Comparison of ENCODE assay signal across 1 cellular context in the genomic region with DNA sequence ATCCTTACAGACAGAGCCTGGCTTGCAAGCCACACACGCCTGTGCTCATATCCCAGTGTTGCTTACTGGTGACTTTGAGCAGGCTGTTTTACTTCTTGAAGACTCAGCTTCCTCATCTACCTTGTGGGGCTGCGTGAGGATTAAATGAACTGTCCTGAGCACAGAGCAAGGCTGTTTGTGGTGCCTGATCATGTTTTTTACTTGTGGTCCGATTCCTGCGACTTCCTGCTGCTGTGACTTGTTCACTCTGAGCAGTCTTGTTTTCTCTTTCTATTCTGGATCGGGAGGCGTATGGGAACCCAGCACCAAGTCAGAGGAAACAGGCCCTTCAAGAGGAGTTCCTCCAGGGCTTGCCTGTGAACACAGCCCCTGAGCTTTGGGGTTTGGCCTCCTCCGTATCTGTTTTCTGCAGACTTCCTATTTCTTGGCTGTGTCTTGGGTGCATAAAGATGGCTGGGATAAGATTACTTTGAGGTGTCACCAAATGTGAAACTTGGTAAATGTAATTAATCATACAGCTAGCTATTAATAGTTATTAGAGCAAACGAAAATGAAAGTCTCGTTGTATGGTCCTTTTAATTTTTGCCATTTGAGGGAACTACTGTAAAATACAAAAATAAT.
TF ChIP-seq lines count a peak whose summit lies in the region.

No MANE protein-coding gene starts in this region.

TF ChIP-seq in K562, 482 proteins besides CTCF, POLR2A, EP300 and RAD21 (continued from another document and continues in another):
- TF ChIP-seq THAP12 (CRISPR knock-in tag; IDR thresholded peaks at IDR 0.05) (no peak), MGA (IDR thresholded peaks at IDR 0.05) (no peak), TSC22D4 (tag; IDR thresholded peaks at IDR 0.05) (no peak), RBFOX2 (IDR thresholded peaks at IDR 0.05; ENCODE audit: low read depth, low read length) (peak; percentile 29; the same call in 1 of the 2 replicates), KDM1A (IDR thresholded peaks at IDR 0.05) (0 out of 4 replicates have a peak, but pooled peaks of 1 of the 2 experiments have one; percentile 8), CSDE1 (IDR thresholded peaks at IDR 0.05) (no peak), SMARCA5 (IDR thresholded peaks at IDR 0.05) (no peak), TCF3 (CRISPR knock-in tag; IDR thresholded peaks at IDR 0.05) (peak; percentile 92), RBM34 (IDR thresholded peaks at IDR 0.05; ENCODE audit: borderline replicate concordance, insufficient read depth, low read length) (no peak), HCFC1 (IDR thresholded peaks at IDR 0.05; ENCODE audit: low read depth, low read length) (no peak), ZNF282 (CRISPR knock-in tag; IDR thresholded peaks at IDR 0.05) (no peak), ZNF212 (CRISPR knock-in tag; IDR thresholded peaks at IDR 0.05) (no peak), TFAM (CRISPR knock-in tag; conservative IDR thresholded peaks at IDR 0.05) (no peak), CHD1 (IDR thresholded peaks at IDR 0.05; ENCODE audit: low read length) (no peak), ZNF780A (CRISPR knock-in tag; IDR thresholded peaks at IDR 0.05) (no peak), FOXJ3 (CRISPR knock-in tag; IDR thresholded peaks at IDR 0.05) (no peak), PRMT5 (CRISPR knock-in tag; IDR thresholded peaks at IDR 0.05) (no peak), TCF7L2 (IDR thresholded peaks at IDR 0.05; ENCODE audit: low read depth, low read length) (no peak), BRF1 (IDR thresholded peaks at IDR 0.05; ENCODE audit: borderline replicate concordance, extremely low read depth, insufficient read length) (no peak), EZH2 (IDR thresholded peaks at IDR 0.05; ENCODE audit: borderline replicate concordance, low read depth, low read length) (no peak), PPARD (CRISPR knock-in tag; IDR thresholded peaks at IDR 0.05) (no peak), MAX (CRISPR knock-in tag; IDR thresholded peaks at IDR 0.05) (no peak), ETS2 (tag; IDR thresholded peaks at IDR 0.05; ENCODE audit: borderline replicate concordance, poor library complexity, severe bottlenecking) (no peak), CBX2 (IDR thresholded peaks at IDR 0.05; ENCODE audit: insufficient read depth, low read length, poor library complexity, severe bottlenecking) (no peak), HDAC1 (IDR thresholded peaks at IDR 0.05) (no peak), ZNF785 (CRISPR knock-in tag; IDR thresholded peaks at IDR 0.05) (no peak)
- TF ChIP-seq, protein P1, sequence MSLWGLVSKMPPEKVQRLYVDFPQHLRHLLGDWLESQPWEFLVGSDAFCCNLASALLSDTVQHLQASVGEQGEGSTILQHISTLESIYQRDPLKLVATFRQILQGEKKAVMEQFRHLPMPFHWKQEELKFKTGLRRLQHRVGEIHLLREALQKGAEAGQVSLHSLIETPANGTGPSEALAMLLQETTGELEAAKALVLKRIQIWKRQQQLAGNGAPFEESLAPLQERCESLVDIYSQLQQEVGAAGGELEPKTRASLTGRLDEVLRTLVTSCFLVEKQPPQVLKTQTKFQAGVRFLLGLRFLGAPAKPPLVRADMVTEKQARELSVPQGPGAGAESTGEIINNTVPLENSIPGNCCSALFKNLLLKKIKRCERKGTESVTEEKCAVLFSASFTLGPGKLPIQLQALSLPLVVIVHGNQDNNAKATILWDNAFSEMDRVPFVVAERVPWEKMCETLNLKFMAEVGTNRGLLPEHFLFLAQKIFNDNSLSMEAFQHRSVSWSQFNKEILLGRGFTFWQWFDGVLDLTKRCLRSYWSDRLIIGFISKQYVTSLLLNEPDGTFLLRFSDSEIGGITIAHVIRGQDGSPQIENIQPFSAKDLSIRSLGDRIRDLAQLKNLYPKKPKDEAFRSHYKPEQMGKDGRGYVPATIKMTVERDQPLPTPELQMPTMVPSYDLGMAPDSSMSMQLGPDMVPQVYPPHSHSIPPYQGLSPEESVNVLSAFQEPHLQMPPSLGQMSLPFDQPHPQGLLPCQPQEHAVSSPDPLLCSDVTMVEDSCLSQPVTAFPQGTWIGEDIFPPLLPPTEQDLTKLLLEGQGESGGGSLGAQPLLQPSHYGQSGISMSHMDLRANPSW (CRISPR knock-in tag; IDR thresholded peaks at IDR 0.05): no peak; the same call in 1 of the 2 replicates
- TF ChIP-seq, protein P2, sequence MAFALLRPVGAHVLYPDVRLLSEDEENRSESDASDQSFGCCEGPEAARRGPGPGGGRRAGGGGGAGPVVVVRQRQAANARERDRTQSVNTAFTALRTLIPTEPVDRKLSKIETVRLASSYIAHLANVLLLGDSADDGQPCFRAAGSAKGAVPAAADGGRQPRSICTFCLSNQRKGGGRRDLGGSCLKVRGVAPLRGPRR (CRISPR knock-in tag; IDR thresholded peaks at IDR 0.05): no peak
- TF ChIP-seq, protein P3, sequence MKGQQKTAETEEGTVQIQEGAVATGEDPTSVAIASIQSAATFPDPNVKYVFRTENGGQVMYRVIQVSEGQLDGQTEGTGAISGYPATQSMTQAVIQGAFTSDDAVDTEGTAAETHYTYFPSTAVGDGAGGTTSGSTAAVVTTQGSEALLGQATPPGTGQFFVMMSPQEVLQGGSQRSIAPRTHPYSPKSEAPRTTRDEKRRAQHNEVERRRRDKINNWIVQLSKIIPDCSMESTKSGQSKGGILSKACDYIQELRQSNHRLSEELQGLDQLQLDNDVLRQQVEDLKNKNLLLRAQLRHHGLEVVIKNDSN (CRISPR knock-in tag; IDR thresholded peaks at IDR 0.05): no peak
- TF ChIP-seq, protein P4, sequence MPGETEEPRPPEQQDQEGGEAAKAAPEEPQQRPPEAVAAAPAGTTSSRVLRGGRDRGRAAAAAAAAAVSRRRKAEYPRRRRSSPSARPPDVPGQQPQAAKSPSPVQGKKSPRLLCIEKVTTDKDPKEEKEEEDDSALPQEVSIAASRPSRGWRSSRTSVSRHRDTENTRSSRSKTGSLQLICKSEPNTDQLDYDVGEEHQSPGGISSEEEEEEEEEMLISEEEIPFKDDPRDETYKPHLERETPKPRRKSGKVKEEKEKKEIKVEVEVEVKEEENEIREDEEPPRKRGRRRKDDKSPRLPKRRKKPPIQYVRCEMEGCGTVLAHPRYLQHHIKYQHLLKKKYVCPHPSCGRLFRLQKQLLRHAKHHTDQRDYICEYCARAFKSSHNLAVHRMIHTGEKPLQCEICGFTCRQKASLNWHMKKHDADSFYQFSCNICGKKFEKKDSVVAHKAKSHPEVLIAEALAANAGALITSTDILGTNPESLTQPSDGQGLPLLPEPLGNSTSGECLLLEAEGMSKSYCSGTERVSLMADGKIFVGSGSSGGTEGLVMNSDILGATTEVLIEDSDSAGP (CRISPR knock-in tag; IDR thresholded peaks at IDR 0.05): no peak
- TF ChIP-seq, protein P5, sequence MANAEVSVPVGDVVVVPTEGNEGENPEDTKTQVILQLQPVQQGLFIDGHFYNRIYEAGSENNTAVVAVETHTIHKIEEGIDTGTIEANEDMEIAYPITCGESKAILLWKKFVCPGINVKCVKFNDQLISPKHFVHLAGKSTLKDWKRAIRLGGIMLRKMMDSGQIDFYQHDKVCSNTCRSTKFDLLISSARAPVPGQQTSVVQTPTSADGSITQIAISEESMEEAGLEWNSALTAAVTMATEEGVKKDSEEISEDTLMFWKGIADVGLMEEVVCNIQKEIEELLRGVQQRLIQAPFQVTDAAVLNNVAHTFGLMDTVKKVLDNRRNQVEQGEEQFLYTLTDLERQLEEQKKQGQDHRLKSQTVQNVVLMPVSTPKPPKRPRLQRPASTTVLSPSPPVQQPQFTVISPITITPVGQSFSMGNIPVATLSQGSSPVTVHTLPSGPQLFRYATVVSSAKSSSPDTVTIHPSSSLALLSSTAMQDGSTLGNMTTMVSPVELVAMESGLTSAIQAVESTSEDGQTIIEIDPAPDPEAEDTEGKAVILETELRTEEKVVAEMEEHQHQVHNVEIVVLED (CRISPR knock-in tag; IDR thresholded peaks at IDR 0.05): no peak
